In genomic region chr10:89367529-89367928, GRCh38 we compare ENCODE assay signal across 1 cellular context.
A peak's percentile ranks its signal among the peaks of the same experiment; 100 is the strongest.
TF ChIP-seq lines count a peak whose summit lies in the region.

No MANE protein-coding gene starts in this region.

TF ChIP-seq in GM12878, 131 proteins besides CTCF, POLR2A, EP300 and RAD21 (continued from another document):
- TF ChIP-seq CEBPZ (IDR thresholded peaks at IDR 0.05; ENCODE audit: low read depth, low read length) (no peak), ESRRA (IDR thresholded peaks at IDR 0.05; ENCODE audit: low read length) (no peak), ZNF24 (IDR thresholded peaks at IDR 0.05) (peak; percentile 92), NBN (IDR thresholded peaks at IDR 0.05) (peak; percentile 86), BMI1 (IDR thresholded peaks at IDR 0.05; ENCODE audit: borderline replicate concordance) (peak; percentile 76; the same call in 1 of the 2 replicates), RUNX3 (IDR thresholded peaks at IDR 0.05; ENCODE audit: low read length) (peak; percentile 52), MLLT1 (IDR thresholded peaks at IDR 0.05) (peak; percentile 74; the same call in 1 of the 2 replicates), BACH1 (IDR thresholded peaks at IDR 0.05; ENCODE audit: borderline replicate concordance) (peak; percentile 52; the same call in 1 of the 2 replicates), HDAC6 (IDR thresholded peaks at IDR 0.05; ENCODE audit: unreplicated experiment) (no peak), SUPT20H (IDR thresholded peaks at IDR 0.05; ENCODE audit: borderline replicate concordance, control insufficient read depth, low read depth, low read length) (no peak), GABPA (IDR thresholded peaks at IDR 0.05; ENCODE audit: low read depth) (no peak)
- TF ChIP-seq, protein P1, sequence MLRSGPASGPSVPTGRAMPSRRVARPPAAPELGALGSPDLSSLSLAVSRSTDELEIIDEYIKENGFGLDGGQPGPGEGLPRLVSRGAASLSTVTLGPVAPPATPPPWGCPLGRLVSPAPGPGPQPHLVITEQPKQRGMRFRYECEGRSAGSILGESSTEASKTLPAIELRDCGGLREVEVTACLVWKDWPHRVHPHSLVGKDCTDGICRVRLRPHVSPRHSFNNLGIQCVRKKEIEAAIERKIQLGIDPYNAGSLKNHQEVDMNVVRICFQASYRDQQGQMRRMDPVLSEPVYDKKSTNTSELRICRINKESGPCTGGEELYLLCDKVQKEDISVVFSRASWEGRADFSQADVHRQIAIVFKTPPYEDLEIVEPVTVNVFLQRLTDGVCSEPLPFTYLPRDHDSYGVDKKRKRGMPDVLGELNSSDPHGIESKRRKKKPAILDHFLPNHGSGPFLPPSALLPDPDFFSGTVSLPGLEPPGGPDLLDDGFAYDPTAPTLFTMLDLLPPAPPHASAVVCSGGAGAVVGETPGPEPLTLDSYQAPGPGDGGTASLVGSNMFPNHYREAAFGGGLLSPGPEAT (IDR thresholded peaks at IDR 0.05; ENCODE audit: low read depth) = peak; percentile 74; the same call in 1 of the 2 replicates
- TF ChIP-seq, protein P2, sequence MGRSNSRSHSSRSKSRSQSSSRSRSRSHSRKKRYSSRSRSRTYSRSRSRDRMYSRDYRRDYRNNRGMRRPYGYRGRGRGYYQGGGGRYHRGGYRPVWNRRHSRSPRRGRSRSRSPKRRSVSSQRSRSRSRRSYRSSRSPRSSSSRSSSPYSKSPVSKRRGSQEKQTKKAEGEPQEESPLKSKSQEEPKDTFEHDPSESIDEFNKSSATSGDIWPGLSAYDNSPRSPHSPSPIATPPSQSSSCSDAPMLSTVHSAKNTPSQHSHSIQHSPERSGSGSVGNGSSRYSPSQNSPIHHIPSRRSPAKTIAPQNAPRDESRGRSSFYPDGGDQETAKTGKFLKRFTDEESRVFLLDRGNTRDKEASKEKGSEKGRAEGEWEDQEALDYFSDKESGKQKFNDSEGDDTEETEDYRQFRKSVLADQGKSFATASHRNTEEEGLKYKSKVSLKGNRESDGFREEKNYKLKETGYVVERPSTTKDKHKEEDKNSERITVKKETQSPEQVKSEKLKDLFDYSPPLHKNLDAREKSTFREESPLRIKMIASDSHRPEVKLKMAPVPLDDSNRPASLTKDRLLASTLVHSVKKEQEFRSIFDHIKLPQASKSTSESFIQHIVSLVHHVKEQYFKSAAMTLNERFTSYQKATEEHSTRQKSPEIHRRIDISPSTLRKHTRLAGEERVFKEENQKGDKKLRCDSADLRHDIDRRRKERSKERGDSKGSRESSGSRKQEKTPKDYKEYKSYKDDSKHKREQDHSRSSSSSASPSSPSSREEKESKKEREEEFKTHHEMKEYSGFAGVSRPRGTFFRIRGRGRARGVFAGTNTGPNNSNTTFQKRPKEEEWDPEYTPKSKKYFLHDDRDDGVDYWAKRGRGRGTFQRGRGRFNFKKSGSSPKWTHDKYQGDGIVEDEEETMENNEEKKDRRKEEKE (IDR thresholded peaks at IDR 0.05) = no peak
